Comparison of ENCODE assay signal across 9 cellular contexts in the genomic region with DNA sequence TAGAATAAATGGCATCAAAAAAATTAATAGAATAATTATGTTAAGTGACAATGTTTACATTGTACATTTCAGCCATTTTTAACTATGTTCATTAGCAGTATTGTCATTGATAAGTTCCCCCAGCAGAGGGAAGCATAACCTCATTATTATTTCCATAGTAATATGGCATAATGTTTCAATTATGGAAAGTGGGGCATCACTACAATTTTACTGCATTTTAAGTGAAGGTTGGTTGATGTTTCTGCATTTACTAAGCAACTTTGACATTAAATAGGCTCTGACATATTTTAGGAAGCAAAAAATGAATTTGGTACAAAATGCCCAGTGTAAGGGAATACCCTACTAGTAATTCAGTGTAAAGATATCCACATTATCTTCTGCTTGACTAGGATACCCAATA.
A peak's percentile ranks its signal among the peaks of the same experiment; 100 is the strongest.
DNase-seq lines count a peak whose midpoint lies in the region; ATAC-seq and TF ChIP-seq lines count a peak whose summit lies in the region.
"Had no signal": no experiment of that assay in that cellular context is flagged by ENCODE, and none has a peak within 500 bp of the region (broad histone marks: within the 10 kb centered on the region; RNA-seq: fewer than 3 reads in every experiment).

No MANE protein-coding gene starts in this region.

- no peak for DNase-seq in BJ (ENCODE audit: low read depth)
- DNase-seq in NCI-H1694 (lab: John Stamatoyannopoulos, UW), result peak; percentile 49
- peak; percentile 48 for DNase-seq in astrocyte of the hippocampus (ENCODE audit: low read depth, low spot score)
- DNase-seq in left kidney (ENCODE audit: low read depth, low spot score), result peak; percentile 57
- DNase-seq in activated CD8-positive, alpha-beta memory T cell treated with anti-CD3 and anti-CD28 coated beads, Interleukin-2, amount 50 U/mL, for 4 hours, result no peak
- no peak for DNase-seq in NCI-H226

- POLR2A ChIA-PET in BJ (lab: Charles Lee), result no interaction called here

- no peak overlapping the region for H3K4me3 ChIP-seq in BJ (ENCODE audit: low read depth, low read length)
- H3K4me3 ChIP-seq: SJSA1 had no signal

- no peaks in the 10 kb centered on the region for H3K27me3 ChIP-seq in BJ (ENCODE audit: control insufficient read depth, insufficient read depth, low read length)
- H3K27me3 ChIP-seq: SJSA1 had no signal

- peak; percentile 91 for ATAC-seq in GM18508 (IDR thresholded peaks at IDR 0.05; ENCODE audit: insufficient read depth, unreplicated experiment)
- peak; percentile 82 for ATAC-seq in HG02852 (IDR thresholded peaks at IDR 0.05; ENCODE audit: unreplicated experiment)

- 0 out of 2 replicates have a peak, but pooled peaks have one; percentile 26 for TF ChIP-seq CTCF in BJ (IDR thresholded peaks at IDR 0.05; ENCODE audit: insufficient read depth, low read depth, low read length)

- CTCF ChIA-PET in BJ (lab: Yijun Ruan, JAX), result interaction anchor here (0.7 to 1.4 kb wide), 3 partner anchors 26 to 1045 kb away, joined by 3 to 4 read pairs (median 3); no protein-coding TSS in a partner anchor

- H3K36me3 ChIP-seq in BJ (ENCODE audit: control insufficient read depth, insufficient read depth, low read length), result no peaks in the 10 kb centered on the region
- H3K36me3 ChIP-seq: SJSA1 had no signal

Comparison
In these comparisons a context has a peak if more than half of its experiments do, and no peak if none do; other contexts are left out.
1. DNase-seq: peak in NCI-H1694 (single experiment), astrocyte of the hippocampus (single experiment) and left kidney (single experiment); none in BJ (single experiment), activated CD8-positive, alpha-beta memory T cell treated with anti-CD3 and anti-CD28 coated beads, Interleukin-2, amount 50 U/mL, for 4 hours (single experiment) and NCI-H226 (single experiment).